Comparison of ENCODE assay signal across 25 cellular contexts in the genomic region with DNA sequence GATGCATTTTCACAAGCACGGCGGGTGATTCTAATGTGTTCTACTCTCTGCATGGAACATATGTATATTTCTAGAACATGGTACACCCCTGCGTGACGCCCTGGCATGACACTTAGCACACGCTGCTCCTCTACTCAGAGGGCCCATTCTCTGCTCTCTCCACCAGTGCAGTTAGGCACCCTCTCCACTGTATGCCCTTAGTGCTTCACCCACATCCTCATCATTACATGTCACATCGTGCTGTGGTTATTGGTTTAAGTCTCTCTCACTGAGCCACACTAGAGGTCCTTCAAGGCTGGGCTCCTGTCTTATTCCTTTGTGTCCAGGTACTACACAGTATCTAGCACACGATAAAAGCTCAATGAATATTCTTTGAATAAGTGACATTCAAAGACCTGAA. TPM values are rescaled to one million over a fixed set of nuclear protein-coding genes. Genes with fewer than 3 reads are reported as not detected.
"Had no signal": no experiment of that assay in that cellular context is flagged by ENCODE, and none has a peak within 500 bp of the region (broad histone marks: within the 10 kb centered on the region; RNA-seq: fewer than 3 reads in every experiment).

No MANE protein-coding gene starts in this region.

- H3K4me3 Mint-ChIP-seq: activated T-cell treated with anti-CD3 and anti-CD28 coated beads, Interleukin-2, amount 50 U/mL, for 72 hours; IgD-negative memory B cell; T-helper 17 cell; WTC11 had no signal

- ATAC-seq: activated naive CD4-positive, alpha-beta T cell treated with anti-CD3 and anti-CD28 coated beads, Interleukin-2, amount 50 U/mL, for 72 hours; activated T-cell treated with anti-CD3 and anti-CD28 coated beads, Interleukin-2, amount 50 U/mL, for 72 hours; T-helper 17 cell; WTC11 had no signal

- H3K9me3 Mint-ChIP-seq: activated naive CD4-positive, alpha-beta T cell treated with anti-CD3 and anti-CD28 coated beads, Interleukin-2, amount 50 U/mL, for 72 hours; activated T-cell treated with anti-CD3 and anti-CD28 coated beads, Interleukin-2, amount 50 U/mL, for 72 hours; IgD-negative memory B cell; WTC11 had no signal

- H3K27ac Mint-ChIP-seq: activated naive CD4-positive, alpha-beta T cell treated with anti-CD3 and anti-CD28 coated beads, Interleukin-2, amount 50 U/mL, for 72 hours; activated T-cell treated with anti-CD3 and anti-CD28 coated beads, Interleukin-2, amount 50 U/mL, for 72 hours; T-helper 17 cell; WTC11 had no signal

- DNase-seq: activated CD4-positive, alpha-beta T cell treated with anti-CD3 and anti-CD28 coated beads for 48 hours; activated CD4-positive, alpha-beta T cell treated with anti-CD3 and anti-CD28 coated beads, Interleukin-2, amount 50 U/mL, for 4 hours; activated CD4-positive, CD25-positive, alpha-beta regulatory T cell treated with anti-CD3 and anti-CD28 coated beads, Interleukin-2, amount 50 U/mL, for 72 hours; activated T-cell treated with anti-CD3 and anti-CD28 coated beads, Interleukin-2, amount 50 U/mL, for 72 hours; adrenal gland; anterior cingulate cortex; KG1; NCI-H1092; NCI-H1417; NCI-H1694; NCI-H2029 treated with DMSO at 0.1 percent for 48 hours; NCI-H345; NCI-H510A; NCI-H526 treated with DMSO at 0.1 percent for 48 hours; NCI-H82; SIG-M5; T-helper 17 cell; T-helper 9 cell had no signal

- H3K36me3 Mint-ChIP-seq: activated naive CD4-positive, alpha-beta T cell treated with anti-CD3 and anti-CD28 coated beads, Interleukin-2, amount 50 U/mL, for 72 hours; IgD-negative memory B cell; WTC11 had no signal

RNA-seq across cellular contexts. Expression of gene TMPRSS13, which starts 16.7 kb away (rescaled TPM):
- total RNA-seq: LHCN-M2, M059J, RPMI7951 had no signal

RNA-seq across cellular contexts. Expression of gene FXYD6, which starts 36.0 kb away (rescaled TPM):
- total RNA-seq: OCI-LY7 had no signal
